Comparison of ENCODE assay signal across 1 cellular context in the genomic region with DNA sequence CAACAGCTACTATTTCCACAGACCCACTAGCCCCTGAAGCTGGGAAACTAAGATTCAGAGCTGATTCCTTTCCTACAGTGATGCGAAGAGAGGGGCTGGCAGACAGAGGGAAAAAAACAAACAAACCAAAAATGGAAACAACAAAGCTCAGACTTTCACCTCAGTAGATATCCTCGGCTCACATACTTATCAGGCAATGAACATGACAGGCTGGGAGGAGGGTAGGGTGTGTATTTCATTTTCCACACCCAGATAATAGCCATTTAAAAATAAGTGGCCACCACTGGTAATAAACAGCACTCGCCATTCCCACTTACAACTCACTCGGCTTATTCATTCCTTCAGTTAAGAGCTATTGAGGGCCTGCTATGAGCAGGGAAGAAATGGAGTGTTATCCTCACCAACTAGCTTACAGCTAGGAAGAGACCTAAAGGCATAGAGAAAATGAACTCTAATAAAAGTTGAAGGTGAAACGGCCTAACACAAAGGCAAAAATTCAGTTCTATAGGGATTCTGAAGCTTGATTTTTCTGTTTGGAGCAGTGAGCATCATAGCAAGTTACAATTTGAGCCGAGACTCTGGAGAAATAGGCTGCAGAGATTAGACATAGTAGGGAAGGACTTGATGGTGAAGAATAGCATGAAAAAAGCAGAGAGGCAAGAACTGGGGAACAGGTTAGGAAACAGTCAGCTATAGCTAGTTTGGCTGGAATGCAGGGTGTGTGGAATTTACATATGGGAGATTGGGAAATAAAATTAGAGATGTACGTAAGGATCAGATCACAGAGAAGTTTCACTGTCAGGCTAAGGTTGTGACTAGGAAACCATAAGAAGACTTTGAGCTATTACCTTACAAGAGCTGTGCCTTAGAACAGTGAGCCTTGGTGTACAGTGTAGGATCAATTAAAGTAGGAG.
TF ChIP-seq lines count a peak whose summit lies in the region.

No MANE protein-coding gene starts in this region.

TF ChIP-seq in H1, 55 proteins besides CTCF, POLR2A, EP300 and RAD21:
- TF ChIP-seq SAP30 (IDR thresholded peaks at IDR 0.05; ENCODE audit: insufficient read depth, insufficient replicate concordance, low read length) (no peak), RNF2 (IDR thresholded peaks at IDR 0.05; ENCODE audit: borderline replicate concordance, low read depth, low read length, missing control alignments, poor library complexity, severe bottlenecking) (no peak), FOSL1 (IDR thresholded peaks at IDR 0.05; ENCODE audit: insufficient read depth, low read depth, low read length) (no peak), CEBPB (IDR thresholded peaks at IDR 0.05; ENCODE audit: low read depth, low read length) (no peak), NRF1 (IDR thresholded peaks at IDR 0.05; ENCODE audit: low read depth, low read length) (no peak), RFX5 (IDR thresholded peaks at IDR 0.05; ENCODE audit: borderline replicate concordance, low read depth, low read length) (no peak), MAFK (IDR thresholded peaks at IDR 0.05; ENCODE audit: low read depth, low read length) (no peak), SIX5 (IDR thresholded peaks at IDR 0.05; ENCODE audit: low read depth, low read length) (no peak), CBX8 (IDR thresholded peaks at IDR 0.05; ENCODE audit: borderline replicate concordance, low read depth, low read length) (no peak), ASH2L (IDR thresholded peaks at IDR 0.05; ENCODE audit: low read length) (no peak), SRF (IDR thresholded peaks at IDR 0.05; ENCODE audit: low read depth, low read length) (no peak), CHD1 (IDR thresholded peaks at IDR 0.05; ENCODE audit: low read depth, low read length) (no peak), CTBP2 (IDR thresholded peaks at IDR 0.05; ENCODE audit: borderline replicate concordance, insufficient read depth, insufficient read length, low read length) (no peak), KDM4A (IDR thresholded peaks at IDR 0.05; ENCODE audit: low read depth, low read length, severe bottlenecking) (no peak), HDAC2 (IDR thresholded peaks at IDR 0.05; ENCODE audit: borderline replicate concordance in 1 of 2, low read depth in 2 of 2, low read length in 2 of 2) (no peak), SP4 (IDR thresholded peaks at IDR 0.05; ENCODE audit: low read length) (no peak)
- TF ChIP-seq, protein P1, sequence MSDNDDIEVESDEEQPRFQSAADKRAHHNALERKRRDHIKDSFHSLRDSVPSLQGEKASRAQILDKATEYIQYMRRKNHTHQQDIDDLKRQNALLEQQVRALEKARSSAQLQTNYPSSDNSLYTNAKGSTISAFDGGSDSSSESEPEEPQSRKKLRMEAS (IDR thresholded peaks at IDR 0.05) = no peak
